20 cellular contexts compared by ENCODE assay signal in genomic region chr5:91103353-91104061, GRCh38.
DNase-seq lines count a peak whose midpoint lies in the region; TF ChIP-seq lines count a peak whose summit lies in the region.
"Had no signal": no experiment of that assay in that cellular context is flagged by ENCODE, and none has a peak within 500 bp of the region (broad histone marks: within the 10 kb centered on the region; RNA-seq: fewer than 3 reads in every experiment).

No MANE protein-coding gene starts in this region.

- peak overlapping the region; percentile 41 for H3K9ac ChIP-seq in mesenchymal stem cell (ENCODE audit: low read length)
- H3K9ac ChIP-seq: SK-N-SH had no signal

- H2AK5ac ChIP-seq in mesenchymal stem cell (ENCODE audit: low read length, severe bottlenecking): peak overlapping the region; percentile 81

- H3K36me3 ChIP-seq in mesenchymal stem cell (ENCODE audit: control insufficient read depth in 1 of 2, insufficient read depth in 2 of 2, low read depth in 1 of 2, low read length in 2 of 2) (no peaks in the 10 kb centered on the region), stomach (no peaks in the 10 kb centered on the region)
- H3K36me3 ChIP-seq: pancreas, tibial nerve had no signal

- no peaks in the 10 kb centered on the region for H3K4me1 ChIP-seq in mesenchymal stem cell (ENCODE audit: control insufficient read depth, insufficient read depth, low read depth, low read length)
- peaks cover 0 to 17% (median 3%) of the 10 kb centered on the region in 4 donors for H3K4me1 ChIP-seq in stomach

- H3K27me3 ChIP-seq in mesenchymal stem cell (ENCODE audit: control insufficient read depth in 1 of 2, insufficient read depth in 1 of 2, low read length in 2 of 2): no peaks in the 10 kb centered on the region
- no peaks in the 10 kb centered on the region for H3K27me3 ChIP-seq in stomach
- H3K27me3 ChIP-seq: pancreas, tibial nerve had no signal

- H3K27ac Mint-ChIP-seq in dendritic cell treated with granulocyte-macrophage colony-stimulating factor and Interleukin-4, amounts not matched to agents 40 ng/mL and 50 ng/mL, for 4 days: peak overlapping the region; percentile 59
- H3K27ac Mint-ChIP-seq: activated CD4-positive, alpha-beta T cell treated with anti-CD3 and anti-CD28 coated beads for 36 hours; activated T-helper 2 cell treated with anti-CD3 and anti-CD28 coated beads, Interferon-gamma antibody, Interleukin-2, Interleukin-4, amounts not matched to agents 10 μg/mL and 5 μg/mL and 100 μg/mL, durations not matched to agents 14 hours and 24 hours and 36 hours; stimulated activated naive B cell treated with anti-CD40 and anti-IgM and Interleukin-4, amounts not matched to agents 10 μg/mL and 1 μg/mL and 100 μg/mL, for 72 hours had no signal

- TF ChIP-seq POLR2A in NB4 (IDR thresholded peaks at IDR 0.05; ENCODE audit: extremely low read depth, insufficient read length) (no peak), stomach (IDR thresholded peaks at IDR 0.05) (no peak)

- H3K18ac ChIP-seq in mesenchymal stem cell (ENCODE audit: low read depth in 1 of 2, low read length in 2 of 2): peak overlapping the region in 1 of 2 experiments; percentile 29

- no peaks in the 10 kb centered on the region for H3K79me1 ChIP-seq in mesenchymal stem cell (replicated peaks; ENCODE audit: low read length, poor library complexity, severe bottlenecking)

- no peak overlapping the region for H3K27ac ChIP-seq in mesenchymal stem cell (ENCODE audit: low read length, poor library complexity, severe bottlenecking)
- H3K27ac ChIP-seq in stomach: no peak overlapping the region
- H3K27ac ChIP-seq: pancreas, PC-9 had no signal

- no peak overlapping the region for H3K14ac ChIP-seq in mesenchymal stem cell (ENCODE audit: low read length in 2 of 2)

- H3K23ac ChIP-seq in mesenchymal stem cell (ENCODE audit: low read length in 2 of 2): no peak overlapping the region

- H2BK15ac ChIP-seq in mesenchymal stem cell (ENCODE audit: low read depth, poor library complexity, severe bottlenecking): no peak overlapping the region

- no peak overlapping the region for H4K8ac ChIP-seq in mesenchymal stem cell (ENCODE audit: low read length)

- peak; percentile 31 for DNase-seq in CD1c-positive myeloid dendritic cell (ENCODE audit: extremely low spot score)
- peak; percentile 25 for DNase-seq in NB4 (ENCODE audit: low read depth)
- DNase-seq in mesenchymal stem cell: peak; percentile 37
- no peak for DNase-seq in cerebellum (ENCODE audit: low spot score)
- no peak for DNase-seq in Ammon's horn (ENCODE audit: low spot score)
- no peak for DNase-seq in activated T-cell treated with anti-CD3 and anti-CD28 coated beads for 4 hours
- DNase-seq in stomach: no peak
- DNase-seq: activated CD4-positive, alpha-beta T cell treated with anti-CD3 and anti-CD28 coated beads for 36 hours; caudate nucleus; DND-41; Kasumi-1; naive B cell; NCI-H748 treated with DMSO at 0.1 percent for 48 hours; pancreas; PC-9; SK-N-SH; stimulated activated naive B cell treated with anti-CD40 and anti-IgM and Interleukin-4, amounts not matched to agents 10 μg/mL and 1 μg/mL and 100 μg/mL, for 72 hours had no signal

- TF ChIP-seq CTCF in NB4 (IDR thresholded peaks at IDR 0.05; ENCODE audit: low read depth, low read length): no peak
- TF ChIP-seq CTCF in stomach (IDR thresholded peaks at IDR 0.05): no peak

- H3K9me3 ChIP-seq in mesenchymal stem cell (ENCODE audit: control insufficient read depth, low read length) (no peaks in the 10 kb centered on the region), stomach (no peaks in the 10 kb centered on the region)
- H3K9me3 ChIP-seq: pancreas had no signal

- no peak overlapping the region for H2BK12ac ChIP-seq in mesenchymal stem cell (ENCODE audit: low read length in 2 of 2)

- H2BK5ac ChIP-seq in mesenchymal stem cell (ENCODE audit: low read depth, low read length, poor library complexity, severe bottlenecking): no peak overlapping the region

- no peak overlapping the region for H3K4me3 Mint-ChIP-seq in dendritic cell treated with granulocyte-macrophage colony-stimulating factor and Interleukin-4, amounts not matched to agents 40 ng/mL and 50 ng/mL, for 4 days
- H3K4me3 Mint-ChIP-seq: activated CD4-positive, alpha-beta T cell treated with anti-CD3 and anti-CD28 coated beads for 36 hours; naive B cell; stimulated activated naive B cell treated with anti-CD40 and anti-IgM and Interleukin-4, amounts not matched to agents 10 μg/mL and 1 μg/mL and 100 μg/mL, for 72 hours had no signal

- no peaks in the 10 kb centered on the region for H3K36me3 Mint-ChIP-seq in dendritic cell treated with granulocyte-macrophage colony-stimulating factor and Interleukin-4, amounts not matched to agents 40 ng/mL and 50 ng/mL, for 4 days (ENCODE audit: low read depth)
- H3K36me3 Mint-ChIP-seq: naive B cell; stimulated activated naive B cell treated with anti-CD40 and anti-IgM and Interleukin-4, amounts not matched to agents 10 μg/mL and 1 μg/mL and 100 μg/mL, for 72 hours had no signal

- no peaks in the 10 kb centered on the region for H3K9me3 Mint-ChIP-seq in dendritic cell treated with granulocyte-macrophage colony-stimulating factor and Interleukin-4, amounts not matched to agents 40 ng/mL and 50 ng/mL, for 4 days
- H3K9me3 Mint-ChIP-seq: activated T-helper 2 cell treated with anti-CD3 and anti-CD28 coated beads, Interferon-gamma antibody, Interleukin-2, Interleukin-4, amounts not matched to agents 10 μg/mL and 5 μg/mL and 100 μg/mL, durations not matched to agents 14 hours and 24 hours and 36 hours had no signal

- no peak overlapping the region for H3K4ac ChIP-seq in mesenchymal stem cell (ENCODE audit: low read depth in 1 of 2, low read length in 2 of 2)

- H3K27me3 Mint-ChIP-seq in dendritic cell treated with granulocyte-macrophage colony-stimulating factor and Interleukin-4, amounts not matched to agents 40 ng/mL and 50 ng/mL, for 4 days: no peaks in the 10 kb centered on the region

- peaks cover 18% of the 10 kb centered on the region for H3K4me1 Mint-ChIP-seq in dendritic cell treated with granulocyte-macrophage colony-stimulating factor and Interleukin-4, amounts not matched to agents 40 ng/mL and 50 ng/mL, for 4 days (ENCODE audit: low read depth)
- H3K4me1 Mint-ChIP-seq: activated CD4-positive, alpha-beta T cell treated with anti-CD3 and anti-CD28 coated beads for 36 hours; naive B cell had no signal

- WGBS in mesenchymal stem cell: 92% methylated on average over 5 of the region's 6 CpGs
- 80 to 88% (median 82%) methylated on average over 6 of the region's 6 CpGs for WGBS in stomach, 5 donors

- H3K4me2 ChIP-seq in mesenchymal stem cell (ENCODE audit: low read length, poor library complexity, severe bottlenecking): no peak overlapping the region
- H3K4me2 ChIP-seq: PC-9, SK-N-SH had no signal

- H2BK120ac ChIP-seq in mesenchymal stem cell (ENCODE audit: low read depth, low read length): no peak overlapping the region

- intact Hi-C loops in dendritic cell treated with granulocyte-macrophage colony-stimulating factor and Interleukin-4, amounts not matched to agents 40 ng/mL and 50 ng/mL, for 4 days (cut with micrococcal nuclease): loop anchor here (5.0 to 10.0 kb wide), 4 partner anchors 59 to 236 kb away; no protein-coding TSS in a partner anchor
- intact Hi-C loops in stomach (cut with DNase I; ENCODE audit: low total_unique reads): loop anchor here (10.0 kb wide), 1 partner anchor 281 kb away; the partner anchor contains the start of gene ARRDC3

- no peak overlapping the region for H4K91ac ChIP-seq in mesenchymal stem cell (ENCODE audit: low read length)

- no peak for TF ChIP-seq EP300 in stomach (IDR thresholded peaks at IDR 0.05)

- H3K4me3 ChIP-seq in NB4 (ENCODE audit: low read depth, low read length): no peak overlapping the region
- no peak overlapping the region for H3K4me3 ChIP-seq in mesenchymal stem cell (ENCODE audit: insufficient read depth in 1 of 2, low read depth in 1 of 2, low read length in 2 of 2)
- no peak overlapping the region for H3K4me3 ChIP-seq in stomach
- H3K4me3 ChIP-seq: pancreas, PC-9, tibial nerve had no signal

- no peak overlapping the region for H2AFZ ChIP-seq in mesenchymal stem cell (ENCODE audit: low read depth, low read length)
- H2AFZ ChIP-seq: PC-9 had no signal

Comparison
In these comparisons a context has a peak if more than half of its experiments do, and no peak if none do; other contexts are left out.
1. DNase-seq: peak in CD1c-positive myeloid dendritic cell (single experiment), NB4 (single experiment) and mesenchymal stem cell (single experiment); none in cerebellum (single experiment), Ammon's horn (single experiment), activated T-cell treated with anti-CD3 and anti-CD28 coated beads for 4 hours (single experiment) and stomach (single experiment).